In genomic region chrX:1074172-1074571, GRCh38 we compare ENCODE assay signal across 12 cellular contexts.
"Had no signal": no experiment of that assay in that cellular context is flagged by ENCODE, and none has a peak within 500 bp of the region (broad histone marks: within the 10 kb centered on the region; RNA-seq: fewer than 3 reads in every experiment).

No MANE protein-coding gene starts in this region.

- H3K4me3 Mint-ChIP-seq: activated B cell treated with CpG ODN at 0.5 μM for 24 hours; naive B cell; stimulated activated naive CD8-positive, alpha-beta T cell treated with anti-CD3 and anti-CD28 coated beads, Interleukin-15, amount 100 ng/mL, for 72 hours had no signal

- H3K36me3 ChIP-seq: cardiac muscle cell, SJSA1 had no signal

- DNase-seq: activated B cell treated with CpG ODN at 0.5 μM for 24 hours; activated effector memory CD4-positive, alpha-beta T cell treated with anti-CD3 and anti-CD28 coated beads, Interleukin-2, amount 50 U/mL, for 16 hours; activated T-cell treated with anti-CD3 and anti-CD28 coated beads for 4 hours; foreskin keratinocyte; left colon; naive B cell; right cardiac atrium; stimulated activated CD4-positive, alpha-beta T cell treated with anti-CD3 and anti-CD28 coated beads, Interleukin-1b, Interleukin-23, amount 100 ng/mL, for 48 hours; stimulated activated naive CD8-positive, alpha-beta T cell treated with anti-CD3 and anti-CD28 coated beads, Interleukin-15, amount 100 ng/mL, for 72 hours; testis had no signal

- H3K27ac Mint-ChIP-seq: activated B cell treated with CpG ODN at 0.5 μM for 24 hours had no signal

- H3K9me3 ChIP-seq: testis had no signal

- H3K27me3 ChIP-seq: cardiac muscle cell, foreskin keratinocyte, SJSA1, testis had no signal

- H3K27me3 Mint-ChIP-seq: activated B cell treated with CpG ODN at 0.5 μM for 24 hours had no signal

- H3K4me3 ChIP-seq: cardiac muscle cell, SJSA1, testis had no signal

- H3K4me1 ChIP-seq: foreskin keratinocyte, SJSA1, testis had no signal

- ATAC-seq: foreskin keratinocyte; left colon; right cardiac atrium; stimulated activated naive CD8-positive, alpha-beta T cell treated with anti-CD3 and anti-CD28 coated beads, Interleukin-15, amount 100 ng/mL, for 72 hours had no signal

- H3K27ac ChIP-seq: cardiac muscle cell, foreskin keratinocyte, SJSA1, testis had no signal

- H3K4me1 Mint-ChIP-seq: activated B cell treated with CpG ODN at 0.5 μM for 24 hours had no signal
